Comparison of ENCODE assay signal across 8 cellular contexts in the genomic region with DNA sequence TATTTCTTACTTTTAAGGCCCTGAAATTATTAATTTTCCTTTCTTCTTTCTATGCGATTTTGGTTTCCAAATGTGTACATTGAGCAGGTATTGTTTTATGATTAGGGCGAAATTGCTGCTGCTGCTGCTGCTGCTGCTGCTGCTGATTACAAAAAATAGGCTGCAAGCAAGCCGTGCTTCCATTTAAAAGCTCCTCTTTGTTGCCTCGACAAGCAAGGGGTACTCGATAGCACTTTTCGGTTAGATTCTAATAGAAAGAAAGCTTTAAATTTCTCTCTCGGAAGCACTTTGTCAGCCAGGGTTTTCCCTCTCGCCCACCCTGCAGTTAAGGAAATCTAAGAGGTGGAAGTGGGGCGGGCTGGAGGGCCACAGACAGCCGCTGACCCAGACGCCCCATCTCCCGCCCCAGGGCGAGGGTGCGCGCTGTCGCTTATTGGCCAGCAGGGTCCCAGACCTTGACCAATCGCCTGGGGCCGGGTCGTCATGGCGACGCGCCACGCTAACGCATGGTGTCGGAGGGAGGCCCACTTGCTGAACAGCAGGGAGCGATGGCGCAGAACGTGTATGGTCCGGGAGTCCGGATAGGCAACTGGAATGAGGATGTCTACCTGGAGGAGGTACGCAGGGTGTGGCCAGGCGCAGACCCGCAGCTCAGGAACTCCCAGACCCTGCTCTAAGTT. TPM values are rescaled to one million over a fixed set of nuclear protein-coding genes. Genes with fewer than 3 reads are reported as not detected.
DNase-seq lines count a peak whose midpoint lies in the region; ATAC-seq and TF ChIP-seq lines count a peak whose summit lies in the region.

A gene with protein sequence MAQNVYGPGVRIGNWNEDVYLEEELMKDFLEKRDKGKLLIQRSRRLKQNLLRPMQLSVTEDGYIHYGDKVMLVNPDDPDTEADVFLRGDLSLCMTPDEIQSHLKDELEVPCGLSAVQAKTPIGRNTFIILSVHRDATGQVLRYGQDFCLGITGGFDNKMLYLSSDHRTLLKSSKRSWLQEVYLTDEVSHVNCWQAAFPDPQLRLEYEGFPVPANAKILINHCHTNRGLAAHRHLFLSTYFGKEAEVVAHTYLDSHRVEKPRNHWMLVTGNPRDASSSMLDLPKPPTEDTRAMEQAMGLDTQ (plus strand): TSS at position 489 of the 680 bp plus-strand sequence. CDS start 60 bp downstream, at position 549.

- TF ChIP-seq CTCF in CD8-positive, alpha-beta T cell (IDR thresholded peaks at IDR 0.05): no peak
- TF ChIP-seq CTCF in PC-3 (conservative IDR thresholded peaks at IDR 0.05; ENCODE audit: low read depth, low read length): no peak

- H3K36me3 ChIP-seq in CD8-positive, alpha-beta T cell (ENCODE audit: insufficient read depth, low read length): no peaks in the 10 kb centered on the region
- no peaks in the 10 kb centered on the region for H3K36me3 ChIP-seq in PC-3 (ENCODE audit: low read depth, low read length)

- POLR2A ChIA-PET in CD8-positive, alpha-beta T cell (lab: Charles Lee): no interaction called here
- POLR2A ChIA-PET in PC-3 (lab: Charles Lee; ENCODE audit: unreplicated experiment): no interaction called here

- CTCF ChIA-PET in CD8-positive, alpha-beta T cell (lab: Charles Lee): no interaction called here
- CTCF ChIA-PET in PC-3 (lab: Charles Lee): no interaction called here

- ATAC-seq in CD8-positive, alpha-beta T cell: no peak
- peak; percentile 70 for ATAC-seq in esophagus mucosa
- no peak for ATAC-seq in PC-3

- no peaks in the 10 kb centered on the region for H3F3A ChIP-seq in PC-3 (ENCODE audit: low read length, unreplicated experiment)

- DNase-seq in CD8-positive, alpha-beta T cell: peak in 2 of 7 experiments; percentile 25 to 32
- DNase-seq in NCI-H1092 treated with DMSO at 0.1 percent for 48 hours (lab: John Stamatoyannopoulos, UW) (peak; percentile 76), middle frontal gyrus (ENCODE audit: extremely low spot score, low spot score) (peak; percentile 77), PC-3 (no peak), SKM-1 (lab: John Stamatoyannopoulos, UW; ENCODE audit: unreplicated experiment) (no peak)
- peak; percentile 11 for DNase-seq in activated CD4-positive, alpha-beta T cell treated with anti-CD3 and anti-CD28 coated beads, Interleukin-2, amount 50 U/mL, for 1 hour
- DNase-seq in stimulated activated naive CD4-positive, alpha-beta T cell treated with Interleukin-2 at 50 U/mL for 16 hours (lab: John Stamatoyannopoulos, UW): peak; percentile 2

- H3K27ac Mint-ChIP-seq in CD8-positive, alpha-beta T cell: peak within 1 kb of the TSS; percentile 53

- H3K9me3 ChIP-seq in CD8-positive, alpha-beta T cell (ENCODE audit: low read length): no peaks in the 10 kb centered on the region
- H3K9me3 ChIP-seq in PC-3 (ENCODE audit: low read length): no peaks in the 10 kb centered on the region

- H3K27ac ChIP-seq in CD8-positive, alpha-beta T cell (ENCODE audit: low read depth, low read length): no peak within 1 kb of the TSS
- no peak within 1 kb of the TSS for H3K27ac ChIP-seq in PC-3 (ENCODE audit: low read length)

- H3K4me3 ChIP-seq in CD8-positive, alpha-beta T cell (ENCODE audit: low read depth, low read length): peak within 1 kb of the TSS; percentile 16
- H3K4me3 ChIP-seq in PC-3 (ENCODE audit: low read length): no peak within 1 kb of the TSS

- H3K79me2 ChIP-seq in PC-3 (ENCODE audit: low read length): no peaks in the 10 kb centered on the region

- intact Hi-C loops in CD8-positive, alpha-beta T cell (cut with DNase I, micrococcal nuclease): no loop called here
- intact Hi-C loops in PC-3 (cut with micrococcal nuclease): no loop called here

- no peaks in the 10 kb centered on the region for H3K9me2 ChIP-seq in PC-3 (replicated peaks; ENCODE audit: low read length)

- peaks cover 10% of the 10 kb centered on the region for H3K4me1 Mint-ChIP-seq in CD8-positive, alpha-beta T cell (ENCODE audit: low read depth)

- H3K36me3 Mint-ChIP-seq in CD8-positive, alpha-beta T cell: no peaks in the 10 kb centered on the region

- H3K27me3 ChIP-seq in CD8-positive, alpha-beta T cell (ENCODE audit: insufficient read depth, low read length): peaks cover 4% of the 10 kb centered on the region
- peaks cover 11% of the 10 kb centered on the region; the same call in 1 of the 2 replicates for H3K27me3 ChIP-seq in PC-3 (ENCODE audit: low read length)

- H3K4me1 ChIP-seq in CD8-positive, alpha-beta T cell (ENCODE audit: insufficient read depth, low read length): peaks cover 11% of the 10 kb centered on the region
- no peaks in the 10 kb centered on the region for H3K4me1 ChIP-seq in PC-3 (ENCODE audit: insufficient read depth, low read length)

- H2AFZ ChIP-seq in PC-3 (ENCODE audit: low read length): no peak within 1 kb of the TSS

- peaks cover 67% of the 10 kb centered on the region for H3K27me3 Mint-ChIP-seq in CD8-positive, alpha-beta T cell (ENCODE audit: low read depth)

- H4K20me1 ChIP-seq in PC-3 (ENCODE audit: low read length): no peaks in the 10 kb centered on the region

- peak within 1 kb of the TSS; percentile 23 for H3K4me3 Mint-ChIP-seq in CD8-positive, alpha-beta T cell

- no peaks in the 10 kb centered on the region for H3K9me3 Mint-ChIP-seq in CD8-positive, alpha-beta T cell

- H3K9ac ChIP-seq in PC-3 (ENCODE audit: low read length): no peak within 1 kb of the TSS

- H3K4me2 ChIP-seq in PC-3 (ENCODE audit: low read length): no peak within 1 kb of the TSS

- no TSS peak for BruUV-seq in PC-3 (replicated peaks; lab: Mats Ljungman, UMichigan)

RNA-seq across cellular contexts. Expression of the gene that starts here (rescaled TPM):
- total RNA-seq in CD8-positive, alpha-beta T cell: not detected
- total RNA-seq in esophagus mucosa (0.36 TPM), PC-3 (2014; rRNA removed) (0.52 and 0.55 TPM in 2 replicates)

Comparison
In these comparisons a context has a peak if more than half of its experiments do, and no peak if none do; other contexts are left out.
1. Peak in ATAC-seq in esophagus mucosa; RNA of the gene not detected or under 1 TPM.
2. DNase-seq: peak in NCI-H1092 treated with DMSO at 0.1 percent for 48 hours (single experiment), activated CD4-positive, alpha-beta T cell treated with anti-CD3 and anti-CD28 coated beads, Interleukin-2, amount 50 U/mL, for 1 hour (single experiment), middle frontal gyrus (single experiment) and stimulated activated naive CD4-positive, alpha-beta T cell treated with Interleukin-2 at 50 U/mL for 16 hours (single experiment); none in PC-3 (single experiment) and SKM-1 (single experiment).